9 cellular contexts compared by ENCODE assay signal in the genomic region with DNA sequence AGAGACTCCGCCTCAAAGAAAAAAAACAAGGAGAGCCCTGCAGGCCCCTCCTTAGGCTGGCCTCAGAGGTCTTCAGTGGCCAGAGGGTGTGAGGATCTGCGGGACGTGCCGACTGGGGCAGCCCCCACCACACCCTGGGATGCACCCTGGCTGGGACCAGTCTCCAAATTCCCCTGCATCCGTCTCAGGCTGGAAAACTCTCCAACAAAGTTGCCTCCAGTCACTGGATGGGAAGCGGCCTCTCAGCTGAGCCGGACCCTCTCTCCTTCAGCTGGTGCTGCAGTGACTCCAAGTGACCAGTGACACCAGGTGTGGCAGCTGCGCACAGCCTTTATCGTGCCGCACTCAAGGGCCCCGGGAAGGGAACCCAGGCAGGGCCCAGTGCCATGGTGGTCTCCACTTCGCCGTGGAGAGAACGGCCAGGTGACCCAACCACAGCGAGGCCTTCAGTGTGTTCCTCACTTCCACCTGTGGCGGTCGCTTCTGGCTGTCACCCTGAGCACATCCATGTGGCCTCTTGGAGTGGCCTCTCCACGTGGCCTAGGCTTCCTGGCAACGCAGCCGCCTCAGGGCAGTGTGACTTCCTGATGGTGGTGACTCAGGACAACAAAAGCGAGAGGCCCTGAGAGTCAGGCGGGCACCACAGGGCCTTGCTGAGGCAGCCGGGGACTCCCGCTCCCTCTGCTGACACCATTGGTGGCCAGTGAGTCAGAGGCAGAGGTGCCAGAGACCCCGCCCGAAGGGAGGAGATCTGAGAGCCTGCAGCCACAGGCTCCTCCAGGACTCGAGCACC. TPM values are rescaled to one million over a fixed set of nuclear protein-coding genes. Genes with fewer than 3 reads are reported as not detected.
DNase-seq lines count a peak whose midpoint lies in the region; ATAC-seq and TF ChIP-seq lines count a peak whose summit lies in the region.
"Had no signal": no experiment of that assay in that cellular context is flagged by ENCODE, and none has a peak within 500 bp of the region (broad histone marks: within the 10 kb centered on the region; RNA-seq: fewer than 3 reads in every experiment).

No MANE protein-coding gene starts in this region.

- peaks cover 45% of the 10 kb centered on the region for H3K4me1 Mint-ChIP-seq in activated T-cell treated with anti-CD3 and anti-CD28 coated beads, Interleukin-2, amount 50 U/mL, for 72 hours (ENCODE audit: low read depth)
- H3K4me1 Mint-ChIP-seq in stimulated activated effector memory CD8-positive, alpha-beta T cell treated with anti-CD3 and anti-CD28 coated beads, Interleukin-12 subunit alpha, Interleukin-12 subunit beta, amount 100 ng/mL, for 72 hours: peaks cover 55% of the 10 kb centered on the region

- WGBS in IMR-90 (ENCODE audit: extremely low coverage in 2 of 2, insufficient read length in 1 of 2), 2 experiments: 80% methylated on average over 12 of the region's 27 CpGs; no CpG with 5 or more reads in 1 of the 2 experiments
- WGBS in transverse colon (ENCODE audit: low coverage in 1 of 2), 2 donors: 79% methylated on average over 23 of the region's 27 CpGs; no CpG with 5 or more reads in 1 of the 2 donors

- TF ChIP-seq EP300 in transverse colon (IDR thresholded peaks at IDR 0.05; ENCODE audit: low read depth): no peak

- H2AK9ac ChIP-seq in IMR-90 (replicated peaks; ENCODE audit: low read depth, low read length, poor library complexity): peak overlapping the region; percentile 58

- no peak overlapping the region for H3K14ac ChIP-seq in IMR-90 (replicated peaks; ENCODE audit: low read depth, low read length)

- H2AK5ac ChIP-seq in IMR-90 (ENCODE audit: low read depth, low read length): no peak overlapping the region

- no peak overlapping the region for H3K4ac ChIP-seq in IMR-90 (ENCODE audit: low read depth, low read length)

- no peak overlapping the region for H3K23ac ChIP-seq in IMR-90 (ENCODE audit: low read depth, low read length)

- in situ Hi-C loops in IMR-90 (cut with MboI; ENCODE audit: low sequenced_read_pairs) (loop anchor here (25.0 kb wide), 1 partner anchor 314 kb away; a partner anchor contains a TSS), transverse colon (cut with MboI; ENCODE audit: low pct_ligation_motif_present in 1 of 4, low pct_unique_long_range_greater_than_20kb in 1 of 4, low sequenced_read_pairs in 3 of 4) (no loop called here)

- POLR2A ChIA-PET in IMR-90 (lab: Charles Lee; ENCODE audit: unreplicated experiment): no interaction called here

- no peaks in the 10 kb centered on the region for H3K4me1 ChIP-seq in IMR-90 (ENCODE audit: control insufficient read depth, insufficient read depth, low read length)
- H3K4me1 ChIP-seq in transverse colon: no peaks in the 10 kb centered on the region

- peaks cover 8% of the 10 kb centered on the region for H4K20me1 ChIP-seq in IMR-90 (ENCODE audit: insufficient read depth, low read length)

- dilution Hi-C loops in IMR-90 (cut with HindIII; ENCODE audit: low sequenced_read_pairs, unreplicated experiment): no loop called here

- no peak overlapping the region for H4K91ac ChIP-seq in IMR-90 (ENCODE audit: insufficient read depth, low read depth, low read length)

- no peak overlapping the region for H2BK5ac ChIP-seq in IMR-90 (ENCODE audit: low read depth, low read length, poor library complexity, severe bottlenecking)

- H3K36me3 Mint-ChIP-seq in activated T-cell treated with anti-CD3 and anti-CD28 coated beads, Interleukin-2, amount 50 U/mL, for 72 hours (ENCODE audit: insufficient read depth in 2 of 2): peaks cover 7 to 8% of the 10 kb centered on the region in 2 donors
- H3K36me3 Mint-ChIP-seq in stimulated activated effector memory CD8-positive, alpha-beta T cell treated with anti-CD3 and anti-CD28 coated beads, Interleukin-12 subunit alpha, Interleukin-12 subunit beta, amount 100 ng/mL, for 72 hours: peaks cover 32% of the 10 kb centered on the region

- peak overlapping the region; percentile 86 for H3K27ac Mint-ChIP-seq in activated T-cell treated with anti-CD3 and anti-CD28 coated beads, Interleukin-2, amount 50 U/mL, for 72 hours
- peak overlapping the region; percentile 92 for H3K27ac Mint-ChIP-seq in stimulated activated effector memory CD8-positive, alpha-beta T cell treated with anti-CD3 and anti-CD28 coated beads, Interleukin-12 subunit alpha, Interleukin-12 subunit beta, amount 100 ng/mL, for 72 hours

- no peak overlapping the region for H3K18ac ChIP-seq in IMR-90 (ENCODE audit: low read depth, low read length)

- H3K9me1 ChIP-seq in IMR-90 (ENCODE audit: insufficient read depth, low read length): peaks cover 8% of the 10 kb centered on the region; the same call in 1 of the 2 replicates

- intact Hi-C loops in IMR-90 (cut with micrococcal nuclease) (no loop called here), transverse colon (cut with DNase I; ENCODE audit: low total_unique reads) (no loop called here)

- H3K56ac ChIP-seq in IMR-90 (ENCODE audit: extremely low read depth, insufficient read depth, low read length): no peak overlapping the region

- no peak overlapping the region for H3K4me2 ChIP-seq in IMR-90 (ENCODE audit: low read depth, low read length)

- CTCF ChIA-PET in IMR-90 (lab: Yijun Ruan, JAX): no interaction called here

- no peaks in the 10 kb centered on the region for H3K9me3 Mint-ChIP-seq in activated T-cell treated with anti-CD3 and anti-CD28 coated beads, Interleukin-2, amount 50 U/mL, for 72 hours
- H3K9me3 Mint-ChIP-seq in stimulated activated effector memory CD8-positive, alpha-beta T cell treated with anti-CD3 and anti-CD28 coated beads, Interleukin-12 subunit alpha, Interleukin-12 subunit beta, amount 100 ng/mL, for 72 hours: no peaks in the 10 kb centered on the region

- DNase-seq in 8988T: peak; percentile 93
- DNase-seq in IMR-90: peak; percentile 61
- DNase-seq in activated T-cell treated with anti-CD3 and anti-CD28 coated beads, Interleukin-2, amount 50 U/mL, for 72 hours: peak; percentile 91 to 96
- peak; percentile 65 for DNase-seq in iris pigment epithelial cell (ENCODE audit: low read depth)
- DNase-seq in stimulated activated effector memory CD8-positive, alpha-beta T cell treated with anti-CD3 and anti-CD28 coated beads, Interleukin-12 subunit alpha, Interleukin-12 subunit beta, amount 100 ng/mL, for 72 hours (ENCODE audit: low spot score in 2 of 2): peak; percentile 65 to 89
- DNase-seq in HCEC 1CT: no peak
- DNase-seq in transverse colon: no peak

- no peak overlapping the region for H3K9ac ChIP-seq in IMR-90 (ENCODE audit: low read depth, low read length)

- H3K4me3 Mint-ChIP-seq in activated T-cell treated with anti-CD3 and anti-CD28 coated beads, Interleukin-2, amount 50 U/mL, for 72 hours: peak overlapping the region; percentile 69 to 70
- peak overlapping the region; percentile 58 for H3K4me3 Mint-ChIP-seq in stimulated activated effector memory CD8-positive, alpha-beta T cell treated with anti-CD3 and anti-CD28 coated beads, Interleukin-12 subunit alpha, Interleukin-12 subunit beta, amount 100 ng/mL, for 72 hours

- no peak overlapping the region for H2BK20ac ChIP-seq in IMR-90 (ENCODE audit: low read depth, low read length)

- no peak for TF ChIP-seq CTCF in IMR-90 (conservative IDR thresholded peaks at IDR 0.05; ENCODE audit: low read depth, low read length)
- TF ChIP-seq CTCF in transverse colon (IDR thresholded peaks at IDR 0.05): no peak

- ATAC-seq in IMR-90 (ENCODE audit: low read depth) (peak; percentile 58), HG03108 (IDR thresholded peaks at IDR 0.05; ENCODE audit: unreplicated experiment) (no peak)
- ATAC-seq in activated T-cell treated with anti-CD3 and anti-CD28 coated beads, Interleukin-2, amount 50 U/mL, for 72 hours (replicated peaks in 1 of 2): peak; percentile 93 to 94
- peak; percentile 97 for ATAC-seq in stimulated activated effector memory CD8-positive, alpha-beta T cell treated with anti-CD3 and anti-CD28 coated beads, Interleukin-12 subunit alpha, Interleukin-12 subunit beta, amount 100 ng/mL, for 72 hours

- H4K8ac ChIP-seq in IMR-90 (ENCODE audit: low read depth in 2 of 2, low read length in 2 of 2): no peak overlapping the region

- H3K27ac ChIP-seq in IMR-90 (ENCODE audit: insufficient read depth, low read length): no peak overlapping the region
- H3K27ac ChIP-seq in transverse colon: no peak overlapping the region
- H3K27ac ChIP-seq: thoracic aorta had no signal

- no peak overlapping the region for H2BK15ac ChIP-seq in IMR-90 (ENCODE audit: low read depth, low read length)

- TF ChIP-seq RAD21 in IMR-90 (IDR thresholded peaks at IDR 0.05; ENCODE audit: low read length): no peak

- H3K9me3 ChIP-seq in IMR-90 (ENCODE audit: control insufficient read depth, insufficient read depth, low read length) (no peaks in the 10 kb centered on the region), transverse colon (no peaks in the 10 kb centered on the region)
- H3K9me3 ChIP-seq: thoracic aorta had no signal

- H3K27me3 ChIP-seq in IMR-90 (ENCODE audit: control insufficient read depth, insufficient read depth, low read length) (no peaks in the 10 kb centered on the region), transverse colon (no peaks in the 10 kb centered on the region)

- no peak overlapping the region for H4K5ac ChIP-seq in IMR-90 (ENCODE audit: low read depth, low read length)

- H2BK120ac ChIP-seq in IMR-90 (ENCODE audit: low read depth, low read length): no peak overlapping the region

- no TSS peak for BruUV-seq in IMR-90 (replicated peaks; lab: Mats Ljungman, UMichigan)

- H3K4me3 ChIP-seq in IMR-90 (ENCODE audit: insufficient read depth, low read depth, low read length) (no peak overlapping the region), transverse colon (no peak overlapping the region)
- H3K4me3 ChIP-seq: thoracic aorta had no signal

- TF ChIP-seq POLR2A in IMR-90 (IDR thresholded peaks at IDR 0.05; ENCODE audit: low read depth, low read length): no peak
- no peak for TF ChIP-seq POLR2A in transverse colon (IDR thresholded peaks at IDR 0.05)

- no peak overlapping the region for H2AFZ ChIP-seq in IMR-90 (replicated peaks; ENCODE audit: low read length, poor library complexity)

- H3K36me3 ChIP-seq in IMR-90 (ENCODE audit: control insufficient read depth, insufficient read depth, low read length) (peaks cover 16% of the 10 kb centered on the region), transverse colon (peaks cover 0 to 14% (median 3%) of the 10 kb centered on the region in 4 donors)

- H3K79me1 ChIP-seq in IMR-90 (ENCODE audit: low read depth in 1 of 2, low read length in 2 of 2): peaks cover 0 to 8% of the 10 kb centered on the region in 2 experiments; a peak in 1 of 4 replicates

- no peaks in the 10 kb centered on the region for H3K27me3 Mint-ChIP-seq in activated T-cell treated with anti-CD3 and anti-CD28 coated beads, Interleukin-2, amount 50 U/mL, for 72 hours (ENCODE audit: low read depth)

RNA-seq across cellular contexts. Expression of gene CAMSAP1, which starts 19.3 kb away (rescaled TPM):
- total RNA-seq in IMR-90 (2012; rRNA removed) (19.5 and 21.1 TPM in 2 replicates), transverse colon (10 to 100 TPM; 17.3 to 88.0 (median 23.8) TPM)
- 8.2 and 8.6 TPM in 2 replicates for polyA plus RNA-seq in IMR-90 (2012; rRNA removed)
- 5.5 and 9.6 TPM in 2 replicates for polyA plus RNA-seq in IMR-90 (2012; cell fraction: cytosol; rRNA removed)
- 8.9 and 9.8 TPM in 2 replicates for polyA plus RNA-seq in IMR-90 (2012; cell fraction: nucleus; rRNA removed; ENCODE audit: low replicate concordance)
- total RNA-seq in activated T-cell treated with anti-CD3 and anti-CD28 coated beads, Interleukin-2, amount 50 U/mL, for 72 hours: 10 to 100 TPM; 42.2 to 53.4 TPM

RNA-seq across cellular contexts. Expression of gene UBAC1, which starts 34.6 kb away (rescaled TPM):
- total RNA-seq in IMR-90 (2012; rRNA removed) (25.3 and 33.6 TPM in 2 replicates), transverse colon (10 to 100 TPM; 42.6 to 91.9 (median 62.9) TPM)
- 33.9 and 36.4 TPM in 2 replicates for polyA plus RNA-seq in IMR-90 (2012; rRNA removed)
- 38.7 and 47.1 TPM in 2 replicates for polyA plus RNA-seq in IMR-90 (2012; cell fraction: cytosol; rRNA removed)
- 63.9 and 70.8 TPM in 2 replicates for polyA plus RNA-seq in IMR-90 (2012; cell fraction: nucleus; rRNA removed; ENCODE audit: low replicate concordance)
- 10 to 100 TPM; 35.6 to 41.6 TPM for total RNA-seq in activated T-cell treated with anti-CD3 and anti-CD28 coated beads, Interleukin-2, amount 50 U/mL, for 72 hours

Comparison
In these comparisons a context has a peak if more than half of its experiments do, and no peak if none do; other contexts are left out.
1. DNase-seq: peak in 8988T (single experiment), IMR-90 (single experiment), activated T-cell treated with anti-CD3 and anti-CD28 coated beads, Interleukin-2, amount 50 U/mL, for 72 hours (2 of 2), iris pigment epithelial cell (single experiment) and stimulated activated effector memory CD8-positive, alpha-beta T cell treated with anti-CD3 and anti-CD28 coated beads, Interleukin-12 subunit alpha, Interleukin-12 subunit beta, amount 100 ng/mL, for 72 hours (2 of 2); none in HCEC 1CT (single experiment) and transverse colon (single experiment).